In the genomic region with DNA sequence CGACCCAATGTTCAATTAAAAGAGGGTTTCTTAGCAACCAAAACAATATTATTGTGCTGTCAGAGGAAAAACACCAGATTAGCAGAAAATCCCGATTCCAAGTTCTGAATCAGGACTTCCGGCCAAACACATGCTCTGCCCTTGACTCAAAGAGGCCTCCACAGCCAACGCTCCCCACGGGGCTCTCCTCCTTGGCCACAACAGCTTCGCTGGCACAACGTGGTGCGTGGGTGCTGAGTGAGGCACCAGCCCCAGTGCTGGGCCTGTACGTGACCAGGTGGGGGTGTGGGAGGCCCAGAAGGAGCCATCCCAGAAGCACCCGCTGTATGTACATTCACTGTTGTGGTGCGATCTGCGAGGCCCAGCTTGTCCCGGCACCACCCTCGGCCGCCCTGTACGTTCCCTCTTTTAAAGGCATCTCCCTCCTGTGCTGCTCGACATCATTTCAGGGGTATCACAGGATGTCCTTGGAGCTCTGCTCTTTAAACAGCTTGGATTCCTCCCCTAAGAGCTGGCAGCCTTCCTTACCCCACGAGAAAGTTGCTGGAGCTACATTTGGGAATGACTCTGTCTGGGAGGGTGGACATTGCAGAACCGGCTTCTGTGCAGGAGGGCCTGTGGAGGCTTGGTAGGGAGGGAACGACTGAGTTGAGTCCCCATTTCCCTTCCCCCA, we compare ENCODE assay signal across 13 cellular contexts.
A peak's percentile ranks its signal among the peaks of the same experiment; 100 is the strongest.
DNase-seq lines count a peak whose midpoint lies in the region; ATAC-seq and TF ChIP-seq lines count a peak whose summit lies in the region.
"Had no signal": no experiment of that assay in that cellular context is flagged by ENCODE, and none has a peak within 500 bp of the region (broad histone marks: within the 10 kb centered on the region; RNA-seq: fewer than 3 reads in every experiment).

No MANE protein-coding gene starts in this region.

- DNase-seq in AG10803 (ENCODE audit: low read depth) = peak; percentile 74
- peak; percentile 59 for DNase-seq in astrocyte of the spinal cord (ENCODE audit: low read depth, low spot score)
- peak; percentile 83 for DNase-seq in cardiac septum (ENCODE audit: low spot score)
- peak; percentile 64 to 68 for DNase-seq in psoas muscle
- no peak for DNase-seq in DMS 273 (lab: John Stamatoyannopoulos, UW; ENCODE audit: unreplicated experiment)
- no peak for DNase-seq in activated naive CD4-positive, alpha-beta T cell treated with anti-CD3 and anti-CD28 coated beads, Interleukin-2, amount 10 ng/mL, durations not matched to agents 7 days and 5 days
- DNase-seq in NCI-H146 (lab: John Stamatoyannopoulos, UW) = no peak
- DNase-seq: AML-193, NCI-H1436, NCI-H526 had no signal

- no peaks in the 10 kb centered on the region for H3K4me1 Mint-ChIP-seq in activated naive CD4-positive, alpha-beta T cell treated with anti-CD3 and anti-CD28 coated beads, Interleukin-2, amount 10 ng/mL, durations not matched to agents 7 days and 5 days
- H3K4me1 Mint-ChIP-seq: WTC11 had no signal

- H3K4me3 ChIP-seq in AG10803 (ENCODE audit: low read length) (no peak overlapping the region), astrocyte of the spinal cord (ENCODE audit: low read depth, low read length) (no peak overlapping the region), psoas muscle (no peak overlapping the region)
- H3K4me3 ChIP-seq: adrenal gland had no signal

- ATAC-seq in psoas muscle = peak in 3 of 4 donors; percentile 41 to 62 (median 53)
- no peak for ATAC-seq in HG03097 (IDR thresholded peaks at IDR 0.05; ENCODE audit: low FRiP score, unreplicated experiment)
- ATAC-seq: WTC11 had no signal

- CTCF ChIA-PET in activated naive CD4-positive, alpha-beta T cell treated with anti-CD3 and anti-CD28 coated beads, Interleukin-2, amount 10 ng/mL, durations not matched to agents 7 days and 5 days (lab: Charles Lee) = no interaction called here

- H3K27me3 Mint-ChIP-seq in activated naive CD4-positive, alpha-beta T cell treated with anti-CD3 and anti-CD28 coated beads, Interleukin-2, amount 10 ng/mL, durations not matched to agents 7 days and 5 days = no peaks in the 10 kb centered on the region

- in situ Hi-C loops in astrocyte of the spinal cord (cut with HindIII; ENCODE audit: low sequenced_read_pairs) = no loop called here

- H3K9me3 Mint-ChIP-seq in activated naive CD4-positive, alpha-beta T cell treated with anti-CD3 and anti-CD28 coated beads, Interleukin-2, amount 10 ng/mL, durations not matched to agents 7 days and 5 days = peaks cover 7% of the 10 kb centered on the region

- H3K4me1 ChIP-seq in psoas muscle = no peaks in the 10 kb centered on the region
- H3K4me1 ChIP-seq: adrenal gland had no signal

- peak overlapping the region; percentile 36 for H3K27ac ChIP-seq in psoas muscle

- 33 to 50% (median 39%) methylated on average over 20 of the region's 20 CpGs for WGBS in psoas muscle, 3 donors

- H3K9me3 ChIP-seq in psoas muscle = peaks cover 12% of the 10 kb centered on the region
- H3K9me3 ChIP-seq: adrenal gland had no signal

- H3K36me3 ChIP-seq in psoas muscle (ENCODE audit: insufficient read depth in 1 of 2, low read depth in 1 of 2) = no peaks in the 10 kb centered on the region
- H3K36me3 ChIP-seq: adrenal gland had no signal

- H3K36me3 Mint-ChIP-seq in activated naive CD4-positive, alpha-beta T cell treated with anti-CD3 and anti-CD28 coated beads, Interleukin-2, amount 10 ng/mL, durations not matched to agents 7 days and 5 days = no peaks in the 10 kb centered on the region
- H3K36me3 Mint-ChIP-seq: WTC11 had no signal

- H3K27me3 ChIP-seq in psoas muscle (ENCODE audit: insufficient read depth in 3 of 3, low read length in 2 of 3) = peaks cover 0 to 4% (median 0%) of the 10 kb centered on the region in 3 donors
- H3K27me3 ChIP-seq: adrenal gland had no signal

- no peak overlapping the region for H3K27ac Mint-ChIP-seq in activated naive CD4-positive, alpha-beta T cell treated with anti-CD3 and anti-CD28 coated beads, Interleukin-2, amount 10 ng/mL, durations not matched to agents 7 days and 5 days
- H3K27ac Mint-ChIP-seq: WTC11 had no signal

- TF ChIP-seq CTCF in AG10803 (conservative IDR thresholded peaks at IDR 0.05; ENCODE audit: low read length) = no peak
- no peak for TF ChIP-seq CTCF in astrocyte of the spinal cord (IDR thresholded peaks at IDR 0.05; ENCODE audit: low read depth, low read length)
- no peak for TF ChIP-seq CTCF in psoas muscle (IDR thresholded peaks at IDR 0.05)

- no peak overlapping the region for H3K4me3 Mint-ChIP-seq in activated naive CD4-positive, alpha-beta T cell treated with anti-CD3 and anti-CD28 coated beads, Interleukin-2, amount 10 ng/mL, durations not matched to agents 7 days and 5 days
- H3K4me3 Mint-ChIP-seq: WTC11 had no signal

- intact Hi-C loops in cardiac septum (cut with DNase I) = no loop called here
- intact Hi-C loops in psoas muscle (cut with DNase I) = no loop called here

Comparison
In these comparisons a context has a peak if more than half of its experiments do, and no peak if none do; other contexts are left out.
1. DNase-seq: peak in AG10803 (single experiment), astrocyte of the spinal cord (single experiment), cardiac septum (single experiment) and psoas muscle (2 of 2); none in DMS 273 (single experiment), activated naive CD4-positive, alpha-beta T cell treated with anti-CD3 and anti-CD28 coated beads, Interleukin-2, amount 10 ng/mL, durations not matched to agents 7 days and 5 days (single experiment) and NCI-H146 (single experiment).